1 cellular context compared by ENCODE assay signal in the genomic region with DNA sequence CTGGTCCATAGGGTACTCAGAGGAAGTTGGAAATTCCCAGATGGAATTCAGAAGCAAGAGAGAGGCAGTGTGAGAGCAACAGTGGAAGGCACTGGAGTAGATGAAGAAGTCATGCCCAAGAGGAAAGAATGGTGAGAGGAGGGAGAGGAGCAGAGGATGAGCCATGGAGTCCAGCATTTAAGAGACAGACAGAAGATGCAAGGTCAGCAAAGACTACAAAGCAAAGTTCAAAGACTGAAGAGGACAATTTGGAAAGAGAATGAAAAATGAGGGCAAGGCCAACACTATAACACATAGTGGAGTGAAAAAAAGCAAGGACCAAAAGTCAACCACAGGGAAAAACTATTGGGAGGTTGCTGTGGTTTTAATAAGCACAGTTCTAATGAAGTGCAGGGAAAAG.
TF ChIP-seq lines count a peak whose summit lies in the region.

No MANE protein-coding gene starts in this region.

TF ChIP-seq in HepG2, 621 proteins besides CTCF, POLR2A, EP300 and RAD21 (continued from another document):
- TF ChIP-seq MAFF (IDR thresholded peaks at IDR 0.05; ENCODE audit: low read depth, low read length) (peak; percentile 73), HBP1 (CRISPR knock-in tag; IDR thresholded peaks at IDR 0.05; ENCODE audit: low read depth) (no peak), MAFK (conservative IDR thresholded peaks at IDR 0.05 in 1 of 2, IDR thresholded peaks at IDR 0.05 in 1 of 2; ENCODE audit: low read length in 2 of 2) (peak; percentile 71 to 85), ZFX (CRISPR knock-in tag; IDR thresholded peaks at IDR 0.05; ENCODE audit: low read depth) (no peak)
